In genomic region chr21:38170705-38171682, GRCh38 we compare ENCODE assay signal across 10 cellular contexts.
DNase-seq lines count a peak whose midpoint lies in the region; TF ChIP-seq lines count a peak whose summit lies in the region.
"Had no signal": no experiment of that assay in that cellular context is flagged by ENCODE, and none has a peak within 500 bp of the region (broad histone marks: within the 10 kb centered on the region; RNA-seq: fewer than 3 reads in every experiment).

No MANE protein-coding gene starts in this region.

- H3K27me3 ChIP-seq in trophoblast cell (ENCODE audit: insufficient read depth, low read length) (no peaks in the 10 kb centered on the region), neuronal stem cell (ENCODE audit: control insufficient read depth in 3 of 3, insufficient read depth in 3 of 3, low read depth in 1 of 3, low read length in 3 of 3) (no peaks in the 10 kb centered on the region)

- H3K9me3 Mint-ChIP-seq in T-helper 2 cell treated with Interferon-gamma antibody and Interleukin-4, amounts not matched to agents 5 μg/mL and 100 μg/mL, for 36 hours, result no peaks in the 10 kb centered on the region

- H3K4me1 ChIP-seq in trophoblast cell (ENCODE audit: control insufficient read depth in 1 of 2, insufficient read depth in 2 of 2, low read length in 2 of 2) (peaks cover 11 to 25% of the 10 kb centered on the region in 2 experiments), neuronal stem cell (ENCODE audit: control insufficient read depth in 2 of 2, insufficient read depth in 1 of 2, low read depth in 1 of 2, low read length in 2 of 2) (peaks cover 10 to 13% of the 10 kb centered on the region in 2 donors)

- peak overlapping the region; percentile 61 for H2BK12ac ChIP-seq in trophoblast cell (ENCODE audit: low read length)
- no peak overlapping the region for H2BK12ac ChIP-seq in neuronal stem cell (ENCODE audit: low read length)

- H3K27me3 Mint-ChIP-seq in T-helper 2 cell treated with Interferon-gamma antibody and Interleukin-4, amounts not matched to agents 5 μg/mL and 100 μg/mL, for 36 hours (ENCODE audit: low read depth), result no peaks in the 10 kb centered on the region

- no peak overlapping the region for H3K9ac ChIP-seq in trophoblast cell (ENCODE audit: low read length)
- H3K9ac ChIP-seq in neuronal stem cell (ENCODE audit: low read depth, low read length, poor library complexity), result no peak overlapping the region

- H3K18ac ChIP-seq in trophoblast cell (ENCODE audit: low read length) (peak overlapping the region; percentile 51), neuronal stem cell (ENCODE audit: low read length) (no peak overlapping the region)

- peak overlapping the region; percentile 64 for H2AK5ac ChIP-seq in trophoblast cell (ENCODE audit: low read length)
- no peak overlapping the region for H2AK5ac ChIP-seq in neuronal stem cell (ENCODE audit: low read depth, low read length)

- peaks cover 3% of the 10 kb centered on the region for H3K79me2 ChIP-seq in trophoblast cell (ENCODE audit: control insufficient read depth, insufficient read depth, low read length, poor library complexity)

- 100% methylated on average over 1 of the region's 8 CpGs for WGBS in trophoblast cell (ENCODE audit: extremely low coverage, insufficient coverage, insufficient read length)
- WGBS in neuronal stem cell (ENCODE audit: extremely low coverage in 2 of 2, insufficient read length in 2 of 2, insufficient replicate concordance in 1 of 2), 2 donors, result no CpG with 5 or more reads among the region's 8 CpGs

- H4K91ac ChIP-seq in trophoblast cell (ENCODE audit: low read depth, low read length), result peak overlapping the region; percentile 91
- H4K91ac ChIP-seq in neuronal stem cell (ENCODE audit: low read depth, low read length, poor library complexity), result no peak overlapping the region

- in situ Hi-C loops in SK-MEL-5 (cut with HindIII; ENCODE audit: low pct_unique_long_range_greater_than_20kb, low sequenced_read_pairs), result no loop called here

- H3K4me3 Mint-ChIP-seq in T-helper 2 cell treated with Interferon-gamma antibody and Interleukin-4, amounts not matched to agents 5 μg/mL and 100 μg/mL, for 36 hours, result no peak overlapping the region

- peak; percentile 30 for TF ChIP-seq CTCF in fibroblast of the aortic adventitia (IDR thresholded peaks at IDR 0.05; ENCODE audit: insufficient read depth, low read length)

- H3K4me3 ChIP-seq in fibroblast of the aortic adventitia (ENCODE audit: low read depth, low read length), result no peak overlapping the region
- H3K4me3 ChIP-seq in trophoblast cell (ENCODE audit: low read depth, low read length), result no peak overlapping the region
- no peak overlapping the region for H3K4me3 ChIP-seq in neuronal stem cell (ENCODE audit: low read length in 2 of 2)

- H2AFZ ChIP-seq in trophoblast cell (ENCODE audit: insufficient read depth, low read length, poor library complexity) (peak overlapping the region; percentile 76), neuronal stem cell (ENCODE audit: low read length) (no peak overlapping the region)

- H3K27ac Mint-ChIP-seq in T-helper 2 cell treated with Interferon-gamma antibody and Interleukin-4, amounts not matched to agents 5 μg/mL and 100 μg/mL, for 36 hours, result no peak overlapping the region

- H3K36me3 Mint-ChIP-seq in T-helper 2 cell treated with Interferon-gamma antibody and Interleukin-4, amounts not matched to agents 5 μg/mL and 100 μg/mL, for 36 hours (ENCODE audit: low read depth), result no peaks in the 10 kb centered on the region

- no peak overlapping the region for H4K12ac ChIP-seq in trophoblast cell (ENCODE audit: low read depth, low read length)

- H2BK15ac ChIP-seq in neuronal stem cell (ENCODE audit: low read length), result no peak overlapping the region

- peak overlapping the region; percentile 82 for H3K27ac ChIP-seq in trophoblast cell (ENCODE audit: low read depth, low read length)
- H3K27ac ChIP-seq in neuronal stem cell (replicated peaks; ENCODE audit: low read length), result no peak overlapping the region

- H3K79me1 ChIP-seq in trophoblast cell (ENCODE audit: low read length) (peaks cover 21% of the 10 kb centered on the region), neuronal stem cell (ENCODE audit: low read depth, low read length) (no peaks in the 10 kb centered on the region)

- peak overlapping the region; percentile 46 for H4K8ac ChIP-seq in trophoblast cell (ENCODE audit: low read depth, low read length)
- no peak overlapping the region for H4K8ac ChIP-seq in neuronal stem cell (ENCODE audit: low read depth, low read length)

- H2BK120ac ChIP-seq in trophoblast cell (ENCODE audit: insufficient read depth, low read length, poor library complexity) (peak overlapping the region; percentile 82), neuronal stem cell (ENCODE audit: low read depth, low read length) (no peak overlapping the region)

- peak; percentile 20 for DNase-seq in HCEC 1CT
- DNase-seq in SK-MEL-5 (ENCODE audit: low read depth, low spot score), result peak; percentile 6
- peak; percentile 15 for DNase-seq in fibroblast of the aortic adventitia (ENCODE audit: low read depth)
- DNase-seq in trophoblast cell, result peak in 1 of 2 donors; percentile 7
- no peak for DNase-seq in medulla oblongata (ENCODE audit: extremely low spot score)
- no peak for DNase-seq in activated effector memory CD4-positive, alpha-beta T cell treated with Interleukin-2 at 50 U/mL for 16 hours
- no peak for DNase-seq in T-helper 2 cell treated with Interferon-gamma antibody and Interleukin-4, amounts not matched to agents 5 μg/mL and 100 μg/mL, for 36 hours (ENCODE audit: low spot score)
- DNase-seq in neuronal stem cell (ENCODE audit: low spot score), result no peak
- DNase-seq: activated CD8-positive, alpha-beta memory T cell treated with anti-CD3 and anti-CD28 coated beads, Interleukin-2, amount 50 U/mL, for 4 hours; T-helper 1 cell had no signal

- H2BK5ac ChIP-seq in trophoblast cell (ENCODE audit: low read depth, low read length, poor library complexity) (peak overlapping the region; percentile 78), neuronal stem cell (ENCODE audit: low read length) (no peak overlapping the region)

- H3K4me1 Mint-ChIP-seq in T-helper 2 cell treated with Interferon-gamma antibody and Interleukin-4, amounts not matched to agents 5 μg/mL and 100 μg/mL, for 36 hours (ENCODE audit: low read depth), result no peaks in the 10 kb centered on the region

- H3K23ac ChIP-seq in trophoblast cell (ENCODE audit: low read length) (no peak overlapping the region), neuronal stem cell (ENCODE audit: low read depth, low read length, poor library complexity) (no peak overlapping the region)

- H3K4me2 ChIP-seq in trophoblast cell (ENCODE audit: low read length) (peak overlapping the region; percentile 19), neuronal stem cell (ENCODE audit: insufficient read depth, low read length, poor library complexity, severe bottlenecking) (no peak overlapping the region)

- peak overlapping the region; percentile 59 for H3K14ac ChIP-seq in trophoblast cell (ENCODE audit: low read length)
- no peak overlapping the region for H3K14ac ChIP-seq in neuronal stem cell (ENCODE audit: low read length)

- H3K4ac ChIP-seq in trophoblast cell (ENCODE audit: low read depth, low read length), result no peak overlapping the region
- H3K4ac ChIP-seq in neuronal stem cell (ENCODE audit: low read length), result no peak overlapping the region

- H3K36me3 ChIP-seq in trophoblast cell (ENCODE audit: control insufficient read depth in 1 of 2, insufficient read depth in 2 of 2, low read length in 2 of 2) (no peaks in the 10 kb centered on the region), neuronal stem cell (replicated peaks in 1 of 2; ENCODE audit: control insufficient read depth in 2 of 2, insufficient read depth in 2 of 2, low read length in 2 of 2) (no peaks in the 10 kb centered on the region)

- H3K9me3 ChIP-seq in trophoblast cell (ENCODE audit: insufficient read depth, low read depth, low read length) (no peaks in the 10 kb centered on the region), neuronal stem cell (replicated peaks in 1 of 2; ENCODE audit: control insufficient read depth in 2 of 2, insufficient read depth in 1 of 2, low read depth in 1 of 2, low read length in 2 of 2) (no peaks in the 10 kb centered on the region)

Comparison
In these comparisons a context has a peak if more than half of its experiments do, and no peak if none do; other contexts are left out.
1. DNase-seq: peak in HCEC 1CT (single experiment), SK-MEL-5 (single experiment) and fibroblast of the aortic adventitia (single experiment); none in medulla oblongata (single experiment), activated effector memory CD4-positive, alpha-beta T cell treated with Interleukin-2 at 50 U/mL for 16 hours (single experiment), T-helper 2 cell treated with Interferon-gamma antibody and Interleukin-4, amounts not matched to agents 5 μg/mL and 100 μg/mL, for 36 hours (single experiment) and neuronal stem cell (single experiment).